In genomic region chr16:69309316-69309715, GRCh38 we compare ENCODE assay signal across 11 cellular contexts. TPM values are rescaled to one million over a fixed set of nuclear protein-coding genes. Genes with fewer than 3 reads are reported as not detected.
A peak's percentile ranks its signal among the peaks of the same experiment; 100 is the strongest.
DNase-seq lines count a peak whose midpoint lies in the region; ATAC-seq and TF ChIP-seq lines count a peak whose summit lies in the region.
"Had no signal": no experiment of that assay in that cellular context is flagged by ENCODE, and none has a peak within 500 bp of the region (broad histone marks: within the 10 kb centered on the region; RNA-seq: fewer than 3 reads in every experiment).

No MANE protein-coding gene starts in this region.

- DNase-seq in head of caudate nucleus = peak in 35 of 42 donors; percentile 34 to 80 (median 56)
- DNase-seq in spleen = peak; percentile 71
- no peak for DNase-seq in T1000 (lab: John Stamatoyannopoulos, UW)
- no peak for DNase-seq in CD1c-positive myeloid dendritic cell (ENCODE audit: extremely low spot score)
- DNase-seq: mesendoderm, MV-4-11, NCI-H446 had no signal

- peaks cover 11 to 35% (median 29%) of the 10 kb centered on the region in 6 donors for H3K4me1 ChIP-seq in spleen

- H3K4me3 ChIP-seq in spleen = no peak overlapping the region
- H3K4me3 ChIP-seq: ascending aorta, suprapubic skin had no signal

- peak overlapping the region; percentile 59 for H3K27ac ChIP-seq in angular gyrus (ENCODE audit: low read depth, low read length)
- H3K27ac ChIP-seq in spleen = no peak overlapping the region
- H3K27ac ChIP-seq: ascending aorta, suprapubic skin had no signal

- TF ChIP-seq CTCF in spleen (IDR thresholded peaks at IDR 0.05 in 8 of 11, conservative IDR thresholded peaks at IDR 0.05 in 3 of 11) = no peak

- TF ChIP-seq POLR2A in spleen (IDR thresholded peaks at IDR 0.05) = no peak

- intact Hi-C loops in head of caudate nucleus (cut with DNase I) = no loop called here
- intact Hi-C loops in spleen (cut with DNase I; ENCODE audit: low total_unique reads) = no loop called here

- no peaks in the 10 kb centered on the region for H3K27me3 ChIP-seq in spleen (replicated peaks in 1 of 7)
- H3K27me3 ChIP-seq: ascending aorta, suprapubic skin had no signal

- WGBS in spleen, 5 donors = 83 to 93% (median 90%) methylated on average over 12 of the region's 12 CpGs

- peaks cover 0 to 23% (median 2%) of the 10 kb centered on the region in 6 donors for H3K36me3 ChIP-seq in spleen

- ATAC-seq in HG03135 (IDR thresholded peaks at IDR 0.05; ENCODE audit: unreplicated experiment) = no peak

- H3K9me3 ChIP-seq in spleen = no peaks in the 10 kb centered on the region
- H3K9me3 ChIP-seq: ascending aorta, suprapubic skin had no signal

RNA-seq across cellular contexts. Expression of gene VPS4A, which starts 1.8 kb away (rescaled TPM):
- total RNA-seq in spleen = 10 to 100 TPM; 28.5 to 38.0 (median 33.6) TPM
- 10 to 100 TPM; 21.5 to 30.2 (median 29.1) TPM for polyA plus RNA-seq in spleen

RNA-seq across cellular contexts. Expression of gene PDF, which starts 21.1 kb away (rescaled TPM):
- total RNA-seq in spleen = 10 to 100 TPM in 3 of 7 donors, 1 to 10 TPM in 4; 7.1 to 18.5 (median 9.4) TPM
- 1 to 10 TPM; 2.4 to 7.1 (median 4.7) TPM for polyA plus RNA-seq in spleen

RNA-seq across cellular contexts. Expression of gene COG8, which starts 30.0 kb away (rescaled TPM):
- 10 to 100 TPM; 29.9 to 54.3 (median 38.4) TPM for total RNA-seq in spleen
- 10 to 100 TPM; 13.8 to 21.5 (median 14.5) TPM for polyA plus RNA-seq in spleen

RNA-seq across cellular contexts. Expression of gene NIP7, which starts 30.3 kb away (rescaled TPM):
- 10 to 100 TPM; 10.2 to 25.0 (median 20.0) TPM for total RNA-seq in spleen
- polyA plus RNA-seq in spleen = 10 to 100 TPM; 14.0 to 20.6 (median 16.9) TPM

RNA-seq across cellular contexts. Expression of gene TMED6, which starts 42.3 kb away (rescaled TPM):
- 1 to 10 TPM in 4 of 7 donors, under 1 TPM in 1, not detected in 2; 0.85 to 5.2 (median 1.7) TPM for total RNA-seq in spleen
- polyA plus RNA-seq in spleen = 1 to 10 TPM in 1 of 3 donors, under 1 TPM in 2; 0.59 to 1.2 (median 0.99) TPM
- total RNA-seq: ascending aorta had no signal

Comparison
In these comparisons a context has a peak if more than half of its experiments do, and no peak if none do; other contexts are left out.
1. DNase-seq: peak in head of caudate nucleus (35 of 42) and spleen (single experiment); none in T1000 (single experiment) and CD1c-positive myeloid dendritic cell (single experiment).